30 cellular contexts compared by ENCODE assay signal in the genomic region with DNA sequence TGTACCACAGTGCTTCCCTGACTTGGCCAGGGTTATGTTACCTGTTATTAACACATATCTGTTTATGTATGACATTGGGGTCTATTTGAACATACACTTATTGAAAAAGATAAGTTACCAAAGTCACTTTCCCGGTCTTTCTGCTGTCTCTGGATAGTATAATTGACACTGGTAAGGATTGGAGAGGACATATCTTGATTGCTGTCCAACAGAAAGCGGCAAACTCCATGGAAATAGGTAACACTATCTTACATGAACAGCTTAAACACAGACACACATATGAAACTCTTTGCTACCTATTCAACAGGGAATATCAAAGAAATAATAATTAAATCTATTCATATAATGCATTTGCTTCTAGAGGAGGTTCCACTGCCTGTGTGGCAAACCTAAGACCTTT.
"Had no signal": no experiment of that assay in that cellular context is flagged by ENCODE, and none has a peak within 500 bp of the region (broad histone marks: within the 10 kb centered on the region; RNA-seq: fewer than 3 reads in every experiment).

No MANE protein-coding gene starts in this region.

- H3K27me3 Mint-ChIP-seq: activated CD4-positive, alpha-beta memory T cell treated with anti-CD3 and anti-CD28 coated beads, Interleukin-2, amount 10 ng/mL, durations not matched to agents 7 days and 5 days; activated CD8-positive, alpha-beta memory T cell treated with anti-CD3 and anti-CD28 coated beads, Interleukin-2, amount 10 ng/mL, durations not matched to agents 7 days and 5 days; activated naive CD4-positive, alpha-beta T cell treated with anti-CD3 and anti-CD28 coated beads, Interleukin-2, amount 10 ng/mL, durations not matched to agents 7 days and 5 days; activated naive CD8-positive, alpha-beta T cell treated with anti-CD3 and anti-CD28 coated beads for 36 hours had no signal

- H3K9me3 ChIP-seq: ascending aorta, breast epithelium, MG63 had no signal

- H3K4me1 Mint-ChIP-seq: activated CD4-positive, alpha-beta memory T cell treated with anti-CD3 and anti-CD28 coated beads, Interleukin-2, amount 10 ng/mL, durations not matched to agents 7 days and 5 days; activated CD8-positive, alpha-beta memory T cell treated with anti-CD3 and anti-CD28 coated beads, Interleukin-2, amount 10 ng/mL, durations not matched to agents 7 days and 5 days; activated naive CD4-positive, alpha-beta T cell treated with anti-CD3 and anti-CD28 coated beads, Interleukin-2, amount 10 ng/mL, durations not matched to agents 7 days and 5 days had no signal

- ATAC-seq: activated CD8-positive, alpha-beta memory T cell treated with anti-CD3 and anti-CD28 coated beads, Interleukin-2, amount 10 ng/mL, durations not matched to agents 7 days and 5 days; Panc1 had no signal

- DNase-seq: activated CD4-positive, alpha-beta memory T cell treated with anti-CD3 and anti-CD28 coated beads, Interleukin-2, amount 10 ng/mL, durations not matched to agents 7 days and 5 days; activated CD4-positive, alpha-beta T cell treated with anti-CD3 and anti-CD28 coated beads for 1 hour; activated CD4-positive, alpha-beta T cell treated with anti-CD3 and anti-CD28 coated beads for 48 hours; activated CD4-positive, CD25-positive, alpha-beta regulatory T cell; activated CD8-positive, alpha-beta memory T cell treated with anti-CD3 and anti-CD28 coated beads for 24 hours; activated CD8-positive, alpha-beta memory T cell treated with anti-CD3 and anti-CD28 coated beads, Interleukin-2, amount 10 ng/mL, durations not matched to agents 7 days and 5 days; activated CD8-positive, alpha-beta memory T cell treated with anti-CD3 and anti-CD28 coated beads, Interleukin-2, amount 50 U/mL, for 48 hours; activated effector memory CD4-positive, alpha-beta T cell treated with Interleukin-2 at 50 U/mL for 16 hours; activated naive CD4-positive, alpha-beta T cell treated with anti-CD3 and anti-CD28 coated beads, Interleukin-2, amount 10 ng/mL, durations not matched to agents 7 days and 5 days; activated naive CD8-positive, alpha-beta T cell treated with anti-CD3 and anti-CD28 coated beads for 36 hours; activated T-cell treated with anti-CD3 and anti-CD28 coated beads, Interleukin-2, amount 50 U/mL, for 48 hours; Kasumi-1; KG1; MG63; NCI-H1105 treated with DMSO at 0.1 percent for 48 hours; NCI-H1436; NCI-H1694; NCI-H1930; NCI-H2081 treated with DMSO at 0.1 percent for 48 hours; NCI-H345; NCI-H524 treated with DMSO at 0.1 percent for 48 hours; SJCRH30; SW 1271; T-helper 1 cell; T-helper 2 cell; T-helper 9 cell; WERI-Rb-1 had no signal

- H3K27ac ChIP-seq: ascending aorta, breast epithelium, SJCRH30, WERI-Rb-1 had no signal

- H3K27me3 ChIP-seq: ascending aorta, breast epithelium, MG63, SJCRH30 had no signal

- H3K4me3 ChIP-seq: ascending aorta, breast epithelium, MG63, SJCRH30 had no signal

- H3K36me3 ChIP-seq: ascending aorta, breast epithelium, MG63, SJCRH30, WERI-Rb-1 had no signal

- H3K27ac Mint-ChIP-seq: activated CD4-positive, alpha-beta memory T cell treated with anti-CD3 and anti-CD28 coated beads, Interleukin-2, amount 10 ng/mL, durations not matched to agents 7 days and 5 days; activated CD8-positive, alpha-beta memory T cell treated with anti-CD3 and anti-CD28 coated beads, Interleukin-2, amount 10 ng/mL, durations not matched to agents 7 days and 5 days; activated naive CD8-positive, alpha-beta T cell treated with anti-CD3 and anti-CD28 coated beads for 36 hours had no signal

- H3K4me3 Mint-ChIP-seq: activated CD4-positive, alpha-beta memory T cell treated with anti-CD3 and anti-CD28 coated beads, Interleukin-2, amount 10 ng/mL, durations not matched to agents 7 days and 5 days; activated CD8-positive, alpha-beta memory T cell treated with anti-CD3 and anti-CD28 coated beads, Interleukin-2, amount 10 ng/mL, durations not matched to agents 7 days and 5 days; activated naive CD4-positive, alpha-beta T cell treated with anti-CD3 and anti-CD28 coated beads, Interleukin-2, amount 10 ng/mL, durations not matched to agents 7 days and 5 days; activated naive CD8-positive, alpha-beta T cell treated with anti-CD3 and anti-CD28 coated beads for 36 hours had no signal
